Comparison of ENCODE assay signal across 8 cellular contexts in the genomic region with DNA sequence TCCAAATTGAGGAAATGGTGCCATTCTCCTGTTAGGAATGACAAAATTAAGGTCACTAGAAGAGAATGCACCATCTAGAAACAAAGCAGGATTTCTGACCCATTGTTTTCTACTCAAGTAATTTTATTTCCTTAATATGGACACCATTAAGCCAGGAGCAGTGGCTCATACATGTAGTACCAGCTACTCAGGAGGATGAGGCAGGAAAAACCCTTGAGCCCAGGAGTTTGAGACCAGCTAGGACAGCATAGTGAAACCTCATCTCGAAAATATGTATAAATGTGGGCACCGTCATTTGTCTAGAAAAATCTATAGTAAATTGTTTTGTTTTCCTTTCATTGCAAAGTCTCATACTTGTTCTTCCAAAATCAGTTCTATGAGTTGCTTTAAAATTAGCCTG. TPM values are rescaled to one million over a fixed set of nuclear protein-coding genes. Genes with fewer than 3 reads are reported as not detected.
DNase-seq lines count a peak whose midpoint lies in the region; ATAC-seq and TF ChIP-seq lines count a peak whose summit lies in the region.
"Had no signal": no experiment of that assay in that cellular context is flagged by ENCODE, and none has a peak within 500 bp of the region (broad histone marks: within the 10 kb centered on the region; RNA-seq: fewer than 3 reads in every experiment).

No MANE protein-coding gene starts in this region.

- H3K4me1 Mint-ChIP-seq in effector memory CD8-positive, alpha-beta T cell (ENCODE audit: low read depth in 2 of 2) = peaks cover 6 to 8% of the 10 kb centered on the region in 2 donors
- H3K4me1 Mint-ChIP-seq in stimulated activated naive B cell treated with anti-CD40 and anti-IgM and Interleukin-4, amounts not matched to agents 10 μg/mL and 1 μg/mL and 100 μg/mL, for 72 hours = peaks cover 7 to 19% of the 10 kb centered on the region in 2 donors

- DNase-seq in GM12865 (ENCODE audit: low read depth) (no peak), MG63 (no peak), cortex of kidney (lab: John Stamatoyannopoulos, UW) (no peak)
- no peak for DNase-seq in effector memory CD8-positive, alpha-beta T cell
- DNase-seq in stimulated activated naive B cell treated with anti-CD40 and anti-IgM and Interleukin-4, amounts not matched to agents 10 μg/mL and 1 μg/mL and 100 μg/mL, for 72 hours = no peak
- DNase-seq: NCI-H1694 had no signal

- no peaks in the 10 kb centered on the region for H3K27me3 ChIP-seq in MG63

- no peaks in the 10 kb centered on the region for H3K36me3 ChIP-seq in MG63

- H3K4me3 ChIP-seq in GM12865 (ENCODE audit: low read depth, low read length) (peak overlapping the region; percentile 55), MG63 (peak overlapping the region; percentile 27; the same call in 1 of the 2 replicates)

- peak overlapping the region; percentile 68 to 76 for H3K27ac Mint-ChIP-seq in effector memory CD8-positive, alpha-beta T cell
- H3K27ac Mint-ChIP-seq in stimulated activated naive B cell treated with anti-CD40 and anti-IgM and Interleukin-4, amounts not matched to agents 10 μg/mL and 1 μg/mL and 100 μg/mL, for 72 hours = peak overlapping the region; percentile 95

- no peaks in the 10 kb centered on the region for H3K9me3 ChIP-seq in MG63

- no peaks in the 10 kb centered on the region for H3K27me3 Mint-ChIP-seq in effector memory CD8-positive, alpha-beta T cell
- H3K27me3 Mint-ChIP-seq in stimulated activated naive B cell treated with anti-CD40 and anti-IgM and Interleukin-4, amounts not matched to agents 10 μg/mL and 1 μg/mL and 100 μg/mL, for 72 hours = no peaks in the 10 kb centered on the region

- H3K36me3 Mint-ChIP-seq in effector memory CD8-positive, alpha-beta T cell (ENCODE audit: insufficient read depth) = peaks cover 3% of the 10 kb centered on the region
- H3K36me3 Mint-ChIP-seq in stimulated activated naive B cell treated with anti-CD40 and anti-IgM and Interleukin-4, amounts not matched to agents 10 μg/mL and 1 μg/mL and 100 μg/mL, for 72 hours = peaks cover 4% of the 10 kb centered on the region in 2 donors

- no peak for TF ChIP-seq POLR2A in GM18505 (IDR thresholded peaks at IDR 0.05; ENCODE audit: borderline replicate concordance, extremely low read depth, insufficient read depth, insufficient read length)

- H3K4me3 Mint-ChIP-seq in effector memory CD8-positive, alpha-beta T cell = peak overlapping the region; percentile 65 to 68
- H3K4me3 Mint-ChIP-seq in stimulated activated naive B cell treated with anti-CD40 and anti-IgM and Interleukin-4, amounts not matched to agents 10 μg/mL and 1 μg/mL and 100 μg/mL, for 72 hours = peak overlapping the region; percentile 46 to 73

- TF ChIP-seq CTCF in GM12865 (IDR thresholded peaks at IDR 0.05; ENCODE audit: insufficient read depth, low read depth, low read length, missing control alignments) = no peak

- no peaks in the 10 kb centered on the region for H3K9me3 Mint-ChIP-seq in effector memory CD8-positive, alpha-beta T cell
- H3K9me3 Mint-ChIP-seq in stimulated activated naive B cell treated with anti-CD40 and anti-IgM and Interleukin-4, amounts not matched to agents 10 μg/mL and 1 μg/mL and 100 μg/mL, for 72 hours = no peaks in the 10 kb centered on the region

- no peak for ATAC-seq in effector memory CD8-positive, alpha-beta T cell (replicated peaks)
- ATAC-seq in stimulated activated naive B cell treated with anti-CD40 and anti-IgM and Interleukin-4, amounts not matched to agents 10 μg/mL and 1 μg/mL and 100 μg/mL, for 72 hours (replicated peaks) = peak; percentile 21 to 47
- ATAC-seq in HG02642 (IDR thresholded peaks at IDR 0.05; ENCODE audit: poor library complexity, unreplicated experiment) = no peak
- ATAC-seq in GM18505 (IDR thresholded peaks at IDR 0.05; ENCODE audit: unreplicated experiment) = no peak

RNA-seq across cellular contexts. Expression of gene AP1G1, which starts 9.1 kb away (rescaled TPM):
- total RNA-seq in MG63 (2014; rRNA removed; shearing (Covaris generic); ENCODE audit: low replicate concordance) = 15.3 and 20.9 TPM in 2 replicates

RNA-seq across cellular contexts. Expression of gene ATXN1L, which starts 28.1 kb away (rescaled TPM):
- 1.2 and 6.5 TPM in 2 replicates for total RNA-seq in MG63 (2014; rRNA removed; shearing (Covaris generic); ENCODE audit: low replicate concordance)

Comparison
In these comparisons a context has a peak if more than half of its experiments do, and no peak if none do; other contexts are left out.
1. ATAC-seq: peak in stimulated activated naive B cell treated with anti-CD40 and anti-IgM and Interleukin-4, amounts not matched to agents 10 μg/mL and 1 μg/mL and 100 μg/mL, for 72 hours (2 of 2); none in effector memory CD8-positive, alpha-beta T cell (single experiment), HG02642 (single experiment) and GM18505 (single experiment).